7 cellular contexts compared by ENCODE assay signal in genomic region chr12:108856428-108857157, GRCh38. TPM values are rescaled to one million over a fixed set of nuclear protein-coding genes. Genes with fewer than 3 reads are reported as not detected.
DNase-seq lines count a peak whose midpoint lies in the region; ATAC-seq and TF ChIP-seq lines count a peak whose summit lies in the region.

No MANE protein-coding gene starts in this region.

- H4K91ac ChIP-seq in trophoblast cell (ENCODE audit: low read depth, low read length), result peak overlapping the region; percentile 81

- peak overlapping the region; percentile 97 for H3K9ac ChIP-seq in trophoblast cell (ENCODE audit: low read length)

- peak overlapping the region; percentile 71 for H3K18ac ChIP-seq in trophoblast cell (ENCODE audit: low read length)

- H2AFZ ChIP-seq in trophoblast cell (ENCODE audit: insufficient read depth, low read length, poor library complexity), result no peak overlapping the region

- H3K27ac ChIP-seq in trophoblast cell (ENCODE audit: low read depth, low read length) (peak overlapping the region; percentile 88), vagina (peak overlapping the region; percentile 91)

- peak overlapping the region; percentile 61 for H3K4ac ChIP-seq in trophoblast cell (ENCODE audit: low read depth, low read length)

- peak overlapping the region; percentile 26 for H4K8ac ChIP-seq in trophoblast cell (ENCODE audit: low read depth, low read length)

- H3K4me3 ChIP-seq in trophoblast cell (ENCODE audit: low read depth, low read length) (peak overlapping the region; percentile 99), vagina (peak overlapping the region; percentile 88)

- TF ChIP-seq CTCF in glutamatergic neuron (IDR thresholded peaks at IDR 0.05; ENCODE audit: partially characterized antibody, unreplicated experiment), result no peak
- TF ChIP-seq CTCF in vagina (IDR thresholded peaks at IDR 0.05), result no peak

- H3K27ac Mint-ChIP-seq in glutamatergic neuron (ENCODE audit: unreplicated experiment), result peak overlapping the region; percentile 94

- peaks cover 17% of the 10 kb centered on the region for H3K4me1 Mint-ChIP-seq in glutamatergic neuron (ENCODE audit: low read depth, unreplicated experiment)

- H3K27me3 ChIP-seq in trophoblast cell (ENCODE audit: insufficient read depth, low read length) (no peaks in the 10 kb centered on the region), vagina (no peaks in the 10 kb centered on the region)

- peaks cover 16% of the 10 kb centered on the region for H3K9me3 Mint-ChIP-seq in glutamatergic neuron (ENCODE audit: unreplicated experiment)

- peaks cover 14% of the 10 kb centered on the region for H3K27me3 Mint-ChIP-seq in glutamatergic neuron (ENCODE audit: unreplicated experiment)

- H2AK5ac ChIP-seq in trophoblast cell (ENCODE audit: low read length), result peak overlapping the region; percentile 58

- no CpG with 5 or more reads among the region's 24 CpGs for WGBS in trophoblast cell (ENCODE audit: extremely low coverage, insufficient coverage, insufficient read length)

- peak overlapping the region; percentile 59 for H3K14ac ChIP-seq in trophoblast cell (ENCODE audit: low read length)

- no peak for TF ChIP-seq POLR2A in vagina (IDR thresholded peaks at IDR 0.05)

- H3K36me3 Mint-ChIP-seq in glutamatergic neuron (ENCODE audit: unreplicated experiment), result peaks cover 10% of the 10 kb centered on the region

- H3K36me3 ChIP-seq in trophoblast cell (ENCODE audit: control insufficient read depth in 1 of 2, insufficient read depth in 2 of 2, low read length in 2 of 2) (peaks cover 12 to 14% of the 10 kb centered on the region in 2 experiments), vagina (no peaks in the 10 kb centered on the region)

- peak overlapping the region; percentile 97 for H3K4me3 Mint-ChIP-seq in glutamatergic neuron (ENCODE audit: unreplicated experiment)

- H3K4me1 ChIP-seq in trophoblast cell (ENCODE audit: control insufficient read depth in 1 of 2, insufficient read depth in 2 of 2, low read length in 2 of 2) (peaks cover 23 to 34% of the 10 kb centered on the region in 2 experiments), vagina (peaks cover 45% of the 10 kb centered on the region)

- peaks cover 32% of the 10 kb centered on the region for H3K79me1 ChIP-seq in trophoblast cell (ENCODE audit: low read length)

- H3K4me2 ChIP-seq in trophoblast cell (ENCODE audit: low read length), result peak overlapping the region; percentile 88

- ATAC-seq in GM18861 (IDR thresholded peaks at IDR 0.05; ENCODE audit: unreplicated experiment) (peak; percentile 26), HG02870 (IDR thresholded peaks at IDR 0.05; ENCODE audit: unreplicated experiment) (peak; percentile 25)

- peak overlapping the region; percentile 3 for H4K12ac ChIP-seq in trophoblast cell (ENCODE audit: low read depth, low read length)

- intact Hi-C loops in vagina (cut with DNase I), result loop anchor here (10.0 kb wide), 4 partner anchors 52 to 292 kb away; partner anchors contain the start of genes ALKBH2, ISCU, SART3 and UNG

- H3K9me3 ChIP-seq in trophoblast cell (ENCODE audit: insufficient read depth, low read depth, low read length) (peaks cover 3% of the 10 kb centered on the region), vagina (no peaks in the 10 kb centered on the region)

- peak overlapping the region; percentile 44 for H2BK12ac ChIP-seq in trophoblast cell (ENCODE audit: low read length)

- peaks cover 35% of the 10 kb centered on the region for H3K79me2 ChIP-seq in trophoblast cell (ENCODE audit: control insufficient read depth, insufficient read depth, low read length, poor library complexity)

- DNase-seq in RPMI7951 (ENCODE audit: low read depth), result peak; percentile 83
- DNase-seq in activated gamma-delta T cell treated with anti-CD3 and anti-CD28 coated beads, Interleukin-2, amount 50 U/mL, for 16 hours (ENCODE audit: low read depth), result peak; percentile 48
- DNase-seq in glutamatergic neuron, result peak; percentile 40
- peak; percentile 62 to 72 for DNase-seq in trophoblast cell
- DNase-seq in vagina (ENCODE audit: extremely low spot score in 2 of 2), result peak in 1 of 2 donors; percentile 94

- peak overlapping the region; percentile 49 for H2BK120ac ChIP-seq in trophoblast cell (ENCODE audit: insufficient read depth, low read length, poor library complexity)

- H3K23ac ChIP-seq in trophoblast cell (ENCODE audit: low read length), result peak overlapping the region; percentile 96

- H2BK5ac ChIP-seq in trophoblast cell (ENCODE audit: low read depth, low read length, poor library complexity), result peak overlapping the region; percentile 18

RNA-seq across cellular contexts. Expression of gene SSH1, which starts 0.8 kb away (rescaled TPM):
- total RNA-seq in RPMI7951 (2014; rRNA removed; shearing (Covaris generic)), result 21.1 and 23.7 TPM in 2 replicates
- total RNA-seq in glutamatergic neuron (ENCODE audit: unreplicated experiment) (28.2 TPM), vagina (38.1 TPM)
- 28.2 and 30.2 TPM in 2 replicates for polyA plus RNA-seq in trophoblast cell (2013)

RNA-seq across cellular contexts. Expression of gene DAO, which starts 23.3 kb away (rescaled TPM):
- total RNA-seq in RPMI7951 (2014; rRNA removed; shearing (Covaris generic)), result not detected in 2 replicates
- total RNA-seq in glutamatergic neuron (ENCODE audit: unreplicated experiment) (not detected), vagina (not detected)
- polyA plus RNA-seq in trophoblast cell (2013), result 0.45 and 0.68 TPM in 2 replicates
